In the genomic region with DNA sequence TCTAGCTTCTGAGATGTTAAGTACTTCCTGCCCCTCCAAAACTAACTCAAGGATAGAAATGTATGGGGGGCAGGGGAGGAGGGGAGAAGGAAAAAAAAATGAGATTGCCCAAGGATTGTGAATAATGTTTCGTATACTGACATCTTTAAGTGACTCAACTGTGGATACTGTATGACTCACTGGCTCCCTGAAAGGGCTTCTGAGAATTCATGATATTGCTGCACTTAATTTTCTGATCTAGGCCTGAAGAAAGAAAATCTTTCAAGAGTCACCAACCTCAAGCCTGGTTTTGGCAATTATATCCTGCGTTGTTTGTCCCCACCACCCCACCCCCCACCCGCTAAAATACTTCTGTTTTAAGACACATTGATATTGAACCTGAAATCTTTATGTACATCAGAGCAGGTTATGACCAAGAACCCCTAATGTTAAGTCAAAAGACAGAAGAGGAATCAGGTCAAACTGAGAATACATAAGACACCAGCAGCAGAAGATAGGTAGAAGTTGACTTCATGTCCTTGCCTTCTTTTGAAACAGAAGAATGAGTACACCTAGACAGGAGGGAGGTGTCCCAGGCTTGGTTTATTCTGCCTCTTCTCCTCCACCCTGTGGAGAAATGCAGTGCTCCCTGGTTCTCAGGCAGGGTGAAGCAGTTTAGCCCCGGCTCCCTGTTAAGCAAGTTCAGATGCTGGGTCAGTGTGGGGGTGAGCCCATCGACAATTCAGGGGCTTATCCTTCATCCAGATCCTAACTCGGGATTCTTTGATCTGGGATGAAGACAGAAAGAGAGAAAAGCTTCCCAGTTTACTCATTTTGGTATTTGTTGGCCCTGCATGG, we compare ENCODE assay signal across 8 cellular contexts. TPM values are rescaled to one million over a fixed set of nuclear protein-coding genes. Genes with fewer than 3 reads are reported as not detected.
DNase-seq lines count a peak whose midpoint lies in the region; ATAC-seq and TF ChIP-seq lines count a peak whose summit lies in the region.

No MANE protein-coding gene starts in this region.

- peak; percentile 18; the same call in 1 of the 2 replicates for TF ChIP-seq CTCF in BJ (IDR thresholded peaks at IDR 0.05; ENCODE audit: insufficient read depth, low read depth, low read length)
- TF ChIP-seq CTCF in left ventricle myocardium inferior (IDR thresholded peaks at IDR 0.05; ENCODE audit: borderline replicate concordance): no peak

- H3K27ac ChIP-seq in left ventricle myocardium inferior (replicated peaks): no peak overlapping the region

- H3K27me3 ChIP-seq in BJ (ENCODE audit: control insufficient read depth, insufficient read depth, low read length) (no peaks in the 10 kb centered on the region), MG63 (no peaks in the 10 kb centered on the region), left ventricle myocardium inferior (ENCODE audit: low read depth) (no peaks in the 10 kb centered on the region)

- H3K36me3 ChIP-seq in BJ (ENCODE audit: control insufficient read depth, insufficient read depth, low read length) (peaks cover 7% of the 10 kb centered on the region), MG63 (peaks cover 32% of the 10 kb centered on the region), left ventricle myocardium inferior (peaks cover 35% of the 10 kb centered on the region)

- POLR2A ChIA-PET in BJ (lab: Charles Lee): no interaction called here

- peak overlapping the region; percentile 78 for H3K4me3 Mint-ChIP-seq in activated naive CD4-positive, alpha-beta T cell treated with anti-CD3 and anti-CD28 coated beads, Interleukin-2, amount 50 U/mL, for 24 hours

- H3K9me3 Mint-ChIP-seq in activated naive CD4-positive, alpha-beta T cell treated with anti-CD3 and anti-CD28 coated beads, Interleukin-2, amount 50 U/mL, for 24 hours: no peaks in the 10 kb centered on the region

- peaks cover 43% of the 10 kb centered on the region for H3K4me1 ChIP-seq in left ventricle myocardium inferior

- peaks cover 43% of the 10 kb centered on the region for H3K4me1 Mint-ChIP-seq in activated naive CD4-positive, alpha-beta T cell treated with anti-CD3 and anti-CD28 coated beads, Interleukin-2, amount 50 U/mL, for 24 hours

- no peak for ATAC-seq in left lobe of liver
- no peak for ATAC-seq in HG02642 (IDR thresholded peaks at IDR 0.05; ENCODE audit: poor library complexity, unreplicated experiment)
- no peak for ATAC-seq in GM18511 (IDR thresholded peaks at IDR 0.05; ENCODE audit: unreplicated experiment)
- ATAC-seq in GM18909 (IDR thresholded peaks at IDR 0.05; ENCODE audit: poor library complexity, unreplicated experiment): no peak

- peaks cover 9% of the 10 kb centered on the region for H3K36me3 Mint-ChIP-seq in activated naive CD4-positive, alpha-beta T cell treated with anti-CD3 and anti-CD28 coated beads, Interleukin-2, amount 50 U/mL, for 24 hours

- CTCF ChIA-PET in BJ (lab: Yijun Ruan, JAX): interaction anchor here (0.6 to 1.1 kb wide), 4 partner anchors 120 to 224 kb away, joined by 3 read pairs; no protein-coding TSS in a partner anchor

- H3K9me3 ChIP-seq in MG63 (no peaks in the 10 kb centered on the region), left ventricle myocardium inferior (replicated peaks) (no peaks in the 10 kb centered on the region)

- DNase-seq in BJ (ENCODE audit: low read depth) (peak; percentile 58), MG63 (peak; percentile 14), left lobe of liver (ENCODE audit: low spot score) (peak; percentile 16), left ventricle myocardium inferior (no peak)

- H3K4me3 ChIP-seq in BJ (ENCODE audit: low read depth, low read length): no peak overlapping the region
- H3K4me3 ChIP-seq in MG63: no peak overlapping the region
- no peak overlapping the region for H3K4me3 ChIP-seq in left ventricle myocardium inferior

- no peaks in the 10 kb centered on the region for H3K27me3 Mint-ChIP-seq in activated naive CD4-positive, alpha-beta T cell treated with anti-CD3 and anti-CD28 coated beads, Interleukin-2, amount 50 U/mL, for 24 hours

- H3K27ac Mint-ChIP-seq in activated naive CD4-positive, alpha-beta T cell treated with anti-CD3 and anti-CD28 coated beads, Interleukin-2, amount 50 U/mL, for 24 hours: peak overlapping the region; percentile 94

- intact Hi-C loops in left ventricle myocardium inferior (cut with micrococcal nuclease): no loop called here

RNA-seq across cellular contexts. Expression of gene FBXL20, which starts 3.3 kb away (rescaled TPM):
- polyA plus RNA-seq in BJ (2011; rRNA removed): 3.9 and 5.1 TPM in 2 replicates
- 14.8 and 16.9 TPM in 2 replicates for polyA minus RNA-seq in BJ (2011; rRNA and poly(A)+ RNA removed)
- 12.3 and 31.8 TPM in 2 replicates for total RNA-seq in MG63 (2014; rRNA removed; shearing (Covaris generic); ENCODE audit: low replicate concordance)
- total RNA-seq in left lobe of liver: 9.0 TPM
- total RNA-seq in left ventricle myocardium inferior: 14.2 TPM

RNA-seq across cellular contexts. Expression of gene MED1, which starts 46.3 kb away (rescaled TPM):
- polyA plus RNA-seq in BJ (2011; rRNA removed): 22.9 and 33.3 TPM in 2 replicates
- 22.9 and 23.5 TPM in 2 replicates for polyA minus RNA-seq in BJ (2011; rRNA and poly(A)+ RNA removed)
- 19.0 and 23.3 TPM in 2 replicates for total RNA-seq in MG63 (2014; rRNA removed; shearing (Covaris generic); ENCODE audit: low replicate concordance)
- total RNA-seq in left lobe of liver: 10.3 TPM
- 21.8 TPM for total RNA-seq in left ventricle myocardium inferior

RNA-seq across cellular contexts. Expression of gene CDK12, which starts 56.5 kb away (rescaled TPM):
- 16.6 and 19.1 TPM in 2 replicates for polyA plus RNA-seq in BJ (2011; rRNA removed)
- 37.7 and 41.9 TPM in 2 replicates for polyA minus RNA-seq in BJ (2011; rRNA and poly(A)+ RNA removed)
- total RNA-seq in MG63 (2014; rRNA removed; shearing (Covaris generic); ENCODE audit: low replicate concordance): 19.7 and 34.0 TPM in 2 replicates
- 27.0 TPM for total RNA-seq in left lobe of liver
- total RNA-seq in left ventricle myocardium inferior: 19.7 TPM
